In the genomic region with DNA sequence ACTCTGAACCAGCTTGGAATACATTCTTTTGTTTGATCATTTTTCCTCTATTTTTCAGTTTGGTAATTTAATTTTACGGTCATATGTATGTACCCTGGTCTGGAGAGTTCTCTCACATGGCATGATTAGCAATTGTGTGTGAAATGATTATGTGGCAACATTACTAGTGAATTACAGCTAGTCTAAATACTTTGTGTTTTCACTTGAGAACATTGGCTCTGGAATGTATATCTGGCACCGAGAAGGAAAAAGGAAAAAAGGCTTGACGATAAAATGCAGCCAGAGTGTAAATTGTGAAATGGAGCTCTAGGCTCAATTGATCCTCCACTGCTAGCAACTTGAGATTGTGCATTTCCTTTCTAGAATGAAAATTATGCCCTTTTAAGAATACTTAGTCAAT, we compare ENCODE assay signal across 21 cellular contexts.
DNase-seq lines count a peak whose midpoint lies in the region; ATAC-seq and TF ChIP-seq lines count a peak whose summit lies in the region.
"Had no signal": no experiment of that assay in that cellular context is flagged by ENCODE, and none has a peak within 500 bp of the region (broad histone marks: within the 10 kb centered on the region; RNA-seq: fewer than 3 reads in every experiment).

No MANE protein-coding gene starts in this region.

- no peak overlapping the region for H3K27ac ChIP-seq in AG04450 (ENCODE audit: low read depth, low read length)
- no peak overlapping the region for H3K27ac ChIP-seq in lung (ENCODE audit: low read depth in 1 of 2, low read length in 1 of 2)
- H3K27ac ChIP-seq: coronary artery, epithelial cell of prostate had no signal

- 39 to 59% methylated on average over 3 of the region's 3 CpGs for WGBS in lung, 2 donors

- CTCF ChIA-PET in AG04450 (lab: Charles Lee): interaction anchor here (1.0 to 1.1 kb wide), 3 partner anchors 11 to 216 kb away, joined by 3 read pairs; no protein-coding TSS in a partner anchor

- DNase-seq in AG04450 (ENCODE audit: low read depth, low spot score) (peak; percentile 26), HCEC 1CT (peak; percentile 41), choroid plexus epithelial cell (ENCODE audit: low read depth) (peak; percentile 90), lung (ENCODE audit: low spot score) (no peak), hepatic stellate cell (ENCODE audit: low spot score) (no peak), NCI-H1105 (lab: John Stamatoyannopoulos, UW) (no peak)
- DNase-seq: activated CD4-positive, alpha-beta T cell treated with anti-CD3 and anti-CD28 coated beads, Interleukin-2, amount 50 U/mL, for 1 hour; activated gamma-delta T cell treated with Interleukin-2 at 50 U/mL for 16 hours; anterior cingulate cortex; CD4-positive, alpha-beta T cell; head of caudate nucleus; immature natural killer cell; naive B cell; NCI-H2081 treated with DMSO at 0.1 percent for 48 hours; NCI-H510A treated with DMSO at 0.1 percent for 48 hours; Right ventricle myocardium superior; T-helper 1 cell had no signal

- H3K36me3 ChIP-seq in lung (ENCODE audit: control insufficient read depth in 2 of 2, insufficient read depth in 2 of 2, low read length in 2 of 2): no peaks in the 10 kb centered on the region

- no peak for TF ChIP-seq CTCF in AG04450 (IDR thresholded peaks at IDR 0.05; ENCODE audit: low read depth, low read length)
- TF ChIP-seq CTCF in choroid plexus epithelial cell (conservative IDR thresholded peaks at IDR 0.05; ENCODE audit: low read depth, low read length): no peak
- TF ChIP-seq CTCF in lung (IDR thresholded peaks at IDR 0.05; ENCODE audit: control extremely low read depth, extremely low read depth): no peak

- H3K27me3 ChIP-seq in AG04450 (ENCODE audit: control insufficient read depth, insufficient read depth, low read length) (no peaks in the 10 kb centered on the region), lung (ENCODE audit: control insufficient read depth, insufficient read depth) (no peaks in the 10 kb centered on the region)

- H3K4me1 ChIP-seq in lung (ENCODE audit: control insufficient read depth in 2 of 2, insufficient read depth in 2 of 2, low read length in 2 of 2): no peaks in the 10 kb centered on the region

- ATAC-seq in lung (ENCODE audit: insufficient read depth, low FRiP score) (peak; percentile 39), GM18502 (IDR thresholded peaks at IDR 0.05; ENCODE audit: poor library complexity, unreplicated experiment) (no peak), GM21717 (IDR thresholded peaks at IDR 0.05; ENCODE audit: unreplicated experiment) (no peak)

- no peak overlapping the region for H3K4me3 ChIP-seq in AG04450 (ENCODE audit: low read depth, low read length)
- H3K4me3 ChIP-seq in choroid plexus epithelial cell (ENCODE audit: low read depth, low read length): no peak overlapping the region
- no peak overlapping the region for H3K4me3 ChIP-seq in lung
- H3K4me3 ChIP-seq: coronary artery had no signal

- POLR2A ChIA-PET in AG04450 (lab: Yijun Ruan, JAX): no interaction called here

- H3K9me3 ChIP-seq in AG04450 (ENCODE audit: control insufficient read depth, insufficient read depth, low read length) (no peaks in the 10 kb centered on the region), lung (ENCODE audit: control insufficient read depth in 2 of 2, insufficient read depth in 1 of 2, low read length in 1 of 2) (no peaks in the 10 kb centered on the region)

Comparison
In these comparisons a context has a peak if more than half of its experiments do, and no peak if none do; other contexts are left out.
1. DNase-seq: peak in AG04450 (single experiment), HCEC 1CT (single experiment) and choroid plexus epithelial cell (single experiment); none in lung (single experiment), hepatic stellate cell (single experiment) and NCI-H1105 (single experiment).